ENCODE assay signal across 19 cellular contexts in genomic region chr4:96936886-96937285, GRCh38.
DNase-seq lines count a peak whose midpoint lies in the region; ATAC-seq and TF ChIP-seq lines count a peak whose summit lies in the region.
"Had no signal": no experiment of that assay in that cellular context is flagged by ENCODE, and none has a peak within 500 bp of the region (broad histone marks: within the 10 kb centered on the region; RNA-seq: fewer than 3 reads in every experiment).

No MANE protein-coding gene starts in this region.

- H3K4me1 ChIP-seq in GM23338 (ENCODE audit: insufficient read depth), result no peaks in the 10 kb centered on the region
- H3K4me1 ChIP-seq: BLaER1, HAP-1 had no signal

- H3K36me3 ChIP-seq in GM23338 (ENCODE audit: insufficient read depth), result no peaks in the 10 kb centered on the region
- H3K36me3 ChIP-seq: BLaER1, HAP-1 had no signal

- H3F3A ChIP-seq in GM23338 (replicated peaks; ENCODE audit: low read depth), result no peaks in the 10 kb centered on the region

- H3K4me3 ChIP-seq in GM23338, result no peak overlapping the region
- H3K4me3 ChIP-seq: BLaER1, HAP-1, K562 had no signal

- H3K27me3 ChIP-seq in GM23338 (ENCODE audit: insufficient read depth), result no peaks in the 10 kb centered on the region
- H3K27me3 ChIP-seq: BLaER1 had no signal

- H4K20me1 ChIP-seq in GM23338 (replicated peaks; ENCODE audit: insufficient read depth), result no peaks in the 10 kb centered on the region
- H4K20me1 ChIP-seq: BLaER1 had no signal

- H3K9me2 ChIP-seq in GM23338 (ENCODE audit: insufficient read depth), result peaks cover 6% of the 10 kb centered on the region; the same call in 1 of the 2 replicates

- ATAC-seq in GM23338, result no peak
- ATAC-seq in GM21360 (IDR thresholded peaks at IDR 0.05; ENCODE audit: unreplicated experiment), result no peak
- ATAC-seq: K562 had no signal

- DNase-seq in NCI-H524 (lab: John Stamatoyannopoulos, UW) (peak; percentile 36 to 76), NCI-H524 treated with DMSO at 0.1 percent for 48 hours (lab: John Stamatoyannopoulos, UW) (no peak), GM23338 (ENCODE audit: low spot score) (no peak), cerebellar nuclear complex (lab: John Stamatoyannopoulos, UW) (peak; percentile 36 to 73), pons (ENCODE audit: low spot score) (peak; percentile 11), HK-2 (ENCODE audit: unreplicated experiment) (no peak)
- no peak for DNase-seq in activated naive CD4-positive, alpha-beta T cell (lab: John Stamatoyannopoulos, UW)
- DNase-seq: 8988T; CD4-positive, alpha-beta memory T cell; DMS53; DND-41; EL; GOT3; IMR-90 had no signal

- peak overlapping the region; percentile 32; the same call in 1 of the 2 replicates for H2AFZ ChIP-seq in GM23338

- no peaks in the 10 kb centered on the region for H3K79me2 ChIP-seq in GM23338 (replicated peaks; ENCODE audit: insufficient read depth)

- no peak overlapping the region for H3K27ac ChIP-seq in GM23338 (ENCODE audit: low read depth)
- H3K27ac ChIP-seq: BLaER1 had no signal

- 0 out of 4 replicates have a peak, but pooled peaks of 1 of the 2 experiments have one; percentile 4 for TF ChIP-seq CTCF in GM23338 (conservative IDR thresholded peaks at IDR 0.05; ENCODE audit: low read depth in 2 of 2)

- no peaks in the 10 kb centered on the region for H3K9me3 Mint-ChIP-seq in GM23338

- no peak overlapping the region for H3K4me3 Mint-ChIP-seq in GM23338
- H3K4me3 Mint-ChIP-seq: CD14-positive monocyte; CD4-positive, alpha-beta memory T cell had no signal

- no peaks in the 10 kb centered on the region for H3K27me3 Mint-ChIP-seq in GM23338 (ENCODE audit: insufficient read depth, low read depth, poor library complexity)
- H3K27me3 Mint-ChIP-seq: CD4-positive, alpha-beta memory T cell had no signal

- H3K36me3 Mint-ChIP-seq in GM23338 (ENCODE audit: low read depth), result no peaks in the 10 kb centered on the region
- H3K36me3 Mint-ChIP-seq: CD14-positive monocyte; CD4-positive, alpha-beta memory T cell had no signal

- no peaks in the 10 kb centered on the region for H3K4me1 Mint-ChIP-seq in GM23338
- H3K4me1 Mint-ChIP-seq: CD14-positive monocyte; CD4-positive, alpha-beta memory T cell had no signal

- no peak overlapping the region for H3K4me2 ChIP-seq in GM23338
- H3K4me2 ChIP-seq: BLaER1 had no signal

- no peak overlapping the region for H3K27ac Mint-ChIP-seq in GM23338
- H3K27ac Mint-ChIP-seq: CD14-positive monocyte; CD4-positive, alpha-beta memory T cell had no signal

TF ChIP-seq in GM23338, 12 proteins besides CTCF, POLR2A, EP300 and RAD21 (continues in another document):
- TF ChIP-seq EZH2phosphoT487 (IDR thresholded peaks at IDR 0.05; ENCODE audit: unreplicated experiment), result no peak
- no peak for TF ChIP-seq REST (IDR thresholded peaks at IDR 0.05; ENCODE audit: unreplicated experiment)
- no peak for TF ChIP-seq ZNF462 (CRISPR knock-in tag; IDR thresholded peaks at IDR 0.05)
- no peak for TF ChIP-seq NANOG (IDR thresholded peaks at IDR 0.05; ENCODE audit: borderline replicate concordance)
- TF ChIP-seq STAT1 (IDR thresholded peaks at IDR 0.05; ENCODE audit: unreplicated experiment), result no peak
- no peak for TF ChIP-seq JUNB (IDR thresholded peaks at IDR 0.05; ENCODE audit: unreplicated experiment)
- no peak for TF ChIP-seq ZNF331 (CRISPR knock-in tag; IDR thresholded peaks at IDR 0.05; ENCODE audit: low read depth)
- no peak for TF ChIP-seq POLR2AphosphoS5 (IDR thresholded peaks at IDR 0.05; ENCODE audit: low read depth)
- TF ChIP-seq EZH2 (IDR thresholded peaks at IDR 0.05; ENCODE audit: low read depth, unreplicated experiment), result no peak
- no peak for TF ChIP-seq ZNF114 (CRISPR knock-in tag; IDR thresholded peaks at IDR 0.05)
- TF ChIP-seq CREB1 (CRISPR knock-in tag; IDR thresholded peaks at IDR 0.05; ENCODE audit: low read depth), result no peak

Comparison
In these comparisons a context has a peak if more than half of its experiments do, and no peak if none do; other contexts are left out.
1. DNase-seq: peak in NCI-H524 (2 of 2), cerebellar nuclear complex (2 of 2) and pons (single experiment); none in NCI-H524 treated with DMSO at 0.1 percent for 48 hours (single experiment), GM23338 (single experiment), activated naive CD4-positive, alpha-beta T cell (0 of 4) and HK-2 (single experiment).